Comparison of ENCODE assay signal across 10 cellular contexts in genomic region chr1:27350673-27351540, GRCh38. TPM values are rescaled to one million over a fixed set of nuclear protein-coding genes. Genes with fewer than 3 reads are reported as not detected.
DNase-seq lines count a peak whose midpoint lies in the region; ATAC-seq and TF ChIP-seq lines count a peak whose summit lies in the region.
"Had no signal": no experiment of that assay in that cellular context is flagged by ENCODE, and none has a peak within 500 bp of the region (broad histone marks: within the 10 kb centered on the region; RNA-seq: fewer than 3 reads in every experiment).

No MANE protein-coding gene starts in this region.

- intact Hi-C loops in activated T-helper 1 cell treated with anti-CD3 and anti-CD28 coated beads, Interleukin-12 subunit alpha, Interleukin-12 subunit beta, Interleukin-2, Interleukin-4 antibody, amounts not matched to agents 30 ng/mL and 10 ng/mL and 1 ng/mL, durations not matched to agents 14 hours and 24 hours and 36 hours (cut with micrococcal nuclease) = no loop called here

- no peaks in the 10 kb centered on the region for H3K4me1 Mint-ChIP-seq in endodermal cell
- H3K4me1 Mint-ChIP-seq in activated T-helper 1 cell treated with anti-CD3 and anti-CD28 coated beads, Interleukin-12 subunit alpha, Interleukin-12 subunit beta, Interleukin-2, Interleukin-4 antibody, amounts not matched to agents 30 ng/mL and 10 ng/mL and 1 ng/mL, durations not matched to agents 14 hours and 24 hours and 36 hours (ENCODE audit: low read depth) = peaks cover 10% of the 10 kb centered on the region

- H3K36me3 ChIP-seq in HUES48 (ENCODE audit: control insufficient read depth, insufficient read depth, low read length) (0 out of 2 replicates have a peak, but pooled peaks cover 4% of the 10 kb centered on the region), endodermal cell (ENCODE audit: control insufficient read depth, insufficient read depth, low read length) (no peaks in the 10 kb centered on the region), suprapubic skin (peaks cover 28% of the 10 kb centered on the region)

- H3K27me3 ChIP-seq in HUES48 (ENCODE audit: control insufficient read depth, insufficient read depth, low read length) (peaks cover 15% of the 10 kb centered on the region), endodermal cell (ENCODE audit: control insufficient read depth, insufficient read depth, low read length, poor library complexity, severe bottlenecking) (peaks cover 16% of the 10 kb centered on the region), suprapubic skin (no peaks in the 10 kb centered on the region), foreskin keratinocyte (no peaks in the 10 kb centered on the region)

- no peak for TF ChIP-seq EP300 in suprapubic skin (IDR thresholded peaks at IDR 0.05)

- H3K4me3 Mint-ChIP-seq in endodermal cell = peak overlapping the region; percentile 60
- no peak overlapping the region for H3K4me3 Mint-ChIP-seq in activated T-helper 1 cell treated with anti-CD3 and anti-CD28 coated beads, Interleukin-12 subunit alpha, Interleukin-12 subunit beta, Interleukin-2, Interleukin-4 antibody, amounts not matched to agents 30 ng/mL and 10 ng/mL and 1 ng/mL, durations not matched to agents 14 hours and 24 hours and 36 hours

- peaks cover 9% of the 10 kb centered on the region; the same call in 1 of the 2 replicates for H3K4me1 ChIP-seq in HUES48 (ENCODE audit: control insufficient read depth, insufficient read depth, low read length)
- H3K4me1 ChIP-seq in endodermal cell (ENCODE audit: control insufficient read depth, insufficient read depth, low read length) = no peaks in the 10 kb centered on the region
- H3K4me1 ChIP-seq in suprapubic skin = peaks cover 34% of the 10 kb centered on the region
- H3K4me1 ChIP-seq in foreskin keratinocyte = peaks cover 5% of the 10 kb centered on the region

- H3K4me3 ChIP-seq in HUES48 (ENCODE audit: low read depth, low read length) = peak overlapping the region; percentile 63
- H3K4me3 ChIP-seq in endodermal cell (ENCODE audit: low read length) = peak overlapping the region; percentile 73
- H3K4me3 ChIP-seq in suprapubic skin = peak overlapping the region; percentile 44

- H3K27me3 Mint-ChIP-seq in endodermal cell (ENCODE audit: insufficient read depth) = peaks cover 11% of the 10 kb centered on the region
- no peaks in the 10 kb centered on the region for H3K27me3 Mint-ChIP-seq in activated T-helper 1 cell treated with anti-CD3 and anti-CD28 coated beads, Interleukin-12 subunit alpha, Interleukin-12 subunit beta, Interleukin-2, Interleukin-4 antibody, amounts not matched to agents 30 ng/mL and 10 ng/mL and 1 ng/mL, durations not matched to agents 14 hours and 24 hours and 36 hours (ENCODE audit: insufficient read depth)

- no peak overlapping the region for H3K27ac Mint-ChIP-seq in endodermal cell
- H3K27ac Mint-ChIP-seq in activated T-helper 1 cell treated with anti-CD3 and anti-CD28 coated beads, Interleukin-12 subunit alpha, Interleukin-12 subunit beta, Interleukin-2, Interleukin-4 antibody, amounts not matched to agents 30 ng/mL and 10 ng/mL and 1 ng/mL, durations not matched to agents 14 hours and 24 hours and 36 hours = no peak overlapping the region

- DNase-seq in endodermal cell (peak; percentile 99), left lobe of liver (ENCODE audit: low spot score) (no peak), suprapubic skin (ENCODE audit: low spot score in 2 of 2) (no peak), NK-92 (lab: John Stamatoyannopoulos, UW; ENCODE audit: unreplicated experiment) (no peak), foreskin keratinocyte (no peak)
- DNase-seq in activated CD4-positive, CD25-positive, alpha-beta regulatory T cell treated with anti-CD3 and anti-CD28 coated beads, Interleukin-2, amount 50 U/mL, for 72 hours = no peak
- DNase-seq in activated T-helper 1 cell treated with anti-CD3 and anti-CD28 coated beads, Interleukin-12 subunit alpha, Interleukin-12 subunit beta, Interleukin-2, Interleukin-4 antibody, amounts not matched to agents 30 ng/mL and 10 ng/mL and 1 ng/mL, durations not matched to agents 14 hours and 24 hours and 36 hours (ENCODE audit: low spot score) = no peak
- DNase-seq: MV-4-11 had no signal

- TF ChIP-seq POLR2A in suprapubic skin (IDR thresholded peaks at IDR 0.05) = no peak

- peaks cover 7% of the 10 kb centered on the region for H3K36me3 Mint-ChIP-seq in endodermal cell (ENCODE audit: low read depth)
- peaks cover 15% of the 10 kb centered on the region for H3K36me3 Mint-ChIP-seq in activated T-helper 1 cell treated with anti-CD3 and anti-CD28 coated beads, Interleukin-12 subunit alpha, Interleukin-12 subunit beta, Interleukin-2, Interleukin-4 antibody, amounts not matched to agents 30 ng/mL and 10 ng/mL and 1 ng/mL, durations not matched to agents 14 hours and 24 hours and 36 hours (ENCODE audit: low read depth)

- ATAC-seq in left lobe of liver (peak; percentile 6), foreskin keratinocyte (no peak)

- WGBS in endodermal cell (ENCODE audit: insufficient coverage in 1 of 2, insufficient read length in 1 of 2), 2 experiments = 11 to 14% methylated on average over 24 to 62 of the region's 62 CpGs
- 52% methylated on average over 32 of the region's 62 CpGs for WGBS in suprapubic skin

- H3K9me3 ChIP-seq in HUES48 (ENCODE audit: control insufficient read depth, insufficient read depth, low read length) (no peaks in the 10 kb centered on the region), endodermal cell (ENCODE audit: control insufficient read depth, low read length) (no peaks in the 10 kb centered on the region), suprapubic skin (no peaks in the 10 kb centered on the region)

- TF ChIP-seq CTCF in endodermal cell (conservative IDR thresholded peaks at IDR 0.05) = peak; percentile 46
- TF ChIP-seq CTCF in suprapubic skin (IDR thresholded peaks at IDR 0.05) = no peak
- TF ChIP-seq CTCF in foreskin keratinocyte (conservative IDR thresholded peaks at IDR 0.05) = no peak

- H3K9ac ChIP-seq in HUES48 (ENCODE audit: low read depth, low read length) (0 out of 2 replicates have a peak overlapping the region, but pooled peaks have one; percentile 16), endodermal cell (ENCODE audit: extremely low read depth, low read length, poor library complexity, severe bottlenecking) (peak overlapping the region; percentile 2)

- H3K27ac ChIP-seq in HUES48 (ENCODE audit: low read depth, low read length) (peak overlapping the region; percentile 60), endodermal cell (ENCODE audit: low read depth, low read length) (no peak overlapping the region), suprapubic skin (no peak overlapping the region), foreskin keratinocyte (no peak overlapping the region)

- peaks cover 5% of the 10 kb centered on the region for H3K9me3 Mint-ChIP-seq in endodermal cell
- no peaks in the 10 kb centered on the region for H3K9me3 Mint-ChIP-seq in activated T-helper 1 cell treated with anti-CD3 and anti-CD28 coated beads, Interleukin-12 subunit alpha, Interleukin-12 subunit beta, Interleukin-2, Interleukin-4 antibody, amounts not matched to agents 30 ng/mL and 10 ng/mL and 1 ng/mL, durations not matched to agents 14 hours and 24 hours and 36 hours

RNA-seq across cellular contexts. Expression of gene SYTL1, which starts 9.1 kb away (rescaled TPM):
- 1 to 10 TPM; 6.7 to 7.5 TPM for total RNA-seq in endodermal cell
- 3.2 TPM for polyA plus RNA-seq in endodermal cell (2013, experiment 1 of 2)
- 4.9 TPM for polyA plus RNA-seq in endodermal cell (2013, experiment 2 of 2)
- 0.81 TPM for total RNA-seq in left lobe of liver
- 100 to 1,000 TPM; 142 to 176 (median 168) TPM for total RNA-seq in suprapubic skin
- total RNA-seq in activated T-helper 1 cell treated with anti-CD3 and anti-CD28 coated beads, Interleukin-12 subunit alpha, Interleukin-12 subunit beta, Interleukin-2, Interleukin-4 antibody, amounts not matched to agents 30 ng/mL and 10 ng/mL and 1 ng/mL, durations not matched to agents 14 hours and 24 hours and 36 hours = 24.4 and 26.3 TPM in 2 replicates
- 42.3 and 49.3 TPM in 2 replicates for total RNA-seq in foreskin keratinocyte
- 49.6 and 62.4 TPM in 2 replicates for polyA plus RNA-seq in foreskin keratinocyte

RNA-seq across cellular contexts. Expression of gene MAP3K6, which starts 15.9 kb away (rescaled TPM):
- total RNA-seq in endodermal cell = 10 to 100 TPM in 1 of 2 donors, 1 to 10 TPM in 1; 6.6 to 11.5 TPM
- polyA plus RNA-seq in endodermal cell (2013, experiment 1 of 2) = 14.9 TPM
- 14.3 TPM for polyA plus RNA-seq in endodermal cell (2013, experiment 2 of 2)
- total RNA-seq in left lobe of liver = 7.1 TPM
- 100 to 1,000 TPM in 3 of 4 donors, 10 to 100 TPM in 1; 85.4 to 147 (median 137) TPM for total RNA-seq in suprapubic skin
- total RNA-seq in activated T-helper 1 cell treated with anti-CD3 and anti-CD28 coated beads, Interleukin-12 subunit alpha, Interleukin-12 subunit beta, Interleukin-2, Interleukin-4 antibody, amounts not matched to agents 30 ng/mL and 10 ng/mL and 1 ng/mL, durations not matched to agents 14 hours and 24 hours and 36 hours = 11.2 and 13.7 TPM in 2 replicates
- 43.3 and 44.7 TPM in 2 replicates for total RNA-seq in foreskin keratinocyte
- 41.0 and 44.0 TPM in 2 replicates for polyA plus RNA-seq in foreskin keratinocyte

RNA-seq across cellular contexts. Expression of gene FCN3, which starts 23.7 kb away (rescaled TPM):
- total RNA-seq in endodermal cell (under 1 TPM in 1 of 2 donors, not detected in 1; 0.26 TPM), left lobe of liver (101 TPM), suprapubic skin (1 to 10 TPM; 2.3 to 7.1 (median 3.7) TPM), foreskin keratinocyte (not detected in 2 replicates)
- not detected for polyA plus RNA-seq in endodermal cell (2013, experiment 1 of 2)
- polyA plus RNA-seq in endodermal cell (2013, experiment 2 of 2) = not detected
- not detected in 2 replicates for total RNA-seq in activated T-helper 1 cell treated with anti-CD3 and anti-CD28 coated beads, Interleukin-12 subunit alpha, Interleukin-12 subunit beta, Interleukin-2, Interleukin-4 antibody, amounts not matched to agents 30 ng/mL and 10 ng/mL and 1 ng/mL, durations not matched to agents 14 hours and 24 hours and 36 hours
- 0.11 and 0.12 TPM in 2 replicates for polyA plus RNA-seq in foreskin keratinocyte
- total RNA-seq: activated CD8-positive, alpha-beta memory T cell treated with anti-CD3 and anti-CD28 coated beads for 36 hours had no signal

RNA-seq across cellular contexts. Expression of gene TMEM222, which starts 28.9 kb away (rescaled TPM):
- total RNA-seq in endodermal cell = 10 to 100 TPM; 26.0 to 31.8 TPM
- polyA plus RNA-seq in endodermal cell (2013, experiment 1 of 2) = 22.2 TPM
- 22.5 TPM for polyA plus RNA-seq in endodermal cell (2013, experiment 2 of 2)
- 19.9 TPM for total RNA-seq in left lobe of liver
- 10 to 100 TPM; 19.7 to 31.8 (median 21.2) TPM for total RNA-seq in suprapubic skin
- 44.3 and 47.4 TPM in 2 replicates for total RNA-seq in activated T-helper 1 cell treated with anti-CD3 and anti-CD28 coated beads, Interleukin-12 subunit alpha, Interleukin-12 subunit beta, Interleukin-2, Interleukin-4 antibody, amounts not matched to agents 30 ng/mL and 10 ng/mL and 1 ng/mL, durations not matched to agents 14 hours and 24 hours and 36 hours
- 31.5 and 34.6 TPM in 2 replicates for total RNA-seq in foreskin keratinocyte
- 44.0 and 50.2 TPM in 2 replicates for polyA plus RNA-seq in foreskin keratinocyte

RNA-seq across cellular contexts. Expression of gene CD164L2, which starts 32.2 kb away (rescaled TPM):
- total RNA-seq in endodermal cell (1 to 10 TPM; 1.6 to 1.8 TPM), left lobe of liver (not detected), suprapubic skin (10 to 100 TPM in 2 of 4 donors, 1 to 10 TPM in 2; 5.9 to 14.3 (median 10.3) TPM), foreskin keratinocyte (1.7 and 2.7 TPM in 2 replicates)
- 1.4 TPM for polyA plus RNA-seq in endodermal cell (2013, experiment 1 of 2)
- polyA plus RNA-seq in endodermal cell (2013, experiment 2 of 2) = 0.83 TPM
- not detected in 2 replicates for total RNA-seq in activated T-helper 1 cell treated with anti-CD3 and anti-CD28 coated beads, Interleukin-12 subunit alpha, Interleukin-12 subunit beta, Interleukin-2, Interleukin-4 antibody, amounts not matched to agents 30 ng/mL and 10 ng/mL and 1 ng/mL, durations not matched to agents 14 hours and 24 hours and 36 hours
- 3.2 and 4.5 TPM in 2 replicates for polyA plus RNA-seq in foreskin keratinocyte
- total RNA-seq: activated CD8-positive, alpha-beta memory T cell treated with anti-CD3 and anti-CD28 coated beads for 36 hours had no signal

Comparison
In these comparisons a context has a peak if more than half of its experiments do, and no peak if none do; other contexts are left out.
1. RNA of gene FCN3, which starts 23.7 kb away (total RNA-seq): 101 TPM in left lobe of liver (single experiment); 2.3 to 7.1 TPM in suprapubic skin, 0.26 TPM in endodermal cell, not detected in foreskin keratinocyte and not detected in activated T-helper 1 cell treated with anti-CD3 and anti-CD28 coated beads, Interleukin-12 subunit alpha, Interleukin-12 subunit beta, Interleukin-2, Interleukin-4 antibody, amounts not matched to agents 30 ng/mL and 10 ng/mL and 1 ng/mL, durations not matched to agents 14 hours and 24 hours and 36 hours; every median in the first group is over 10 times any median in the second.
2. Peak in every context shown above with its lines, with median percentiles within 50 percentile points of each other: H3K4me3 ChIP-seq.